17 cellular contexts compared by ENCODE assay signal in the genomic region with DNA sequence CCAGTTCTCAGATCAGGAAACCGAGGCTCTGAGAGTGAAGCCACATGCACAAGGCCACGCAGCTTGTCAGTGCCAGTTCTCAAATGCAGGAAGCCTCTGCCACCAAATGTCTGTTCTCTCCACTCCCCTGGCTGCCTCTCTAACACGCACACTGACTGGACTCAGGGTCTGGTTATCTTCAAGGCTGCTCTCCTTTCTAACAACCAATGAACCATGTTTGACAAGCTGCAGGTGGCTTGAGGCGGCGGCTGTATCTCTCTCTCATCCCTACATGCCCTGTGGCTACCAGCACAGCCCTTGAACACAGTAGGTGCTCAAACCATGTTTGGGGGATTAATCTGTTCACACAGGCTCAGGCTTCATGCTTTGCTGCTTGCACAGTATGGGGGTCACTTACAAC.
"Had no signal": no experiment of that assay in that cellular context is flagged by ENCODE, and none has a peak within 500 bp of the region (broad histone marks: within the 10 kb centered on the region; RNA-seq: fewer than 3 reads in every experiment).

No MANE protein-coding gene starts in this region.

- H3K27me3 Mint-ChIP-seq: activated B cell treated with CpG ODN at 0.5 μM for 24 hours; activated CD8-positive, alpha-beta T cell treated with anti-CD3 and anti-CD28 coated beads for 36 hours; activated naive CD4-positive, alpha-beta T cell treated with anti-CD3 and anti-CD28 coated beads, Interleukin-2, amount 50 U/mL, for 24 hours had no signal

- DNase-seq: activated B cell treated with CpG ODN at 0.5 μM for 24 hours; activated CD8-positive, alpha-beta memory T cell treated with anti-CD3 and anti-CD28 coated beads, Interleukin-2, amount 50 U/mL, for 4 hours; activated effector memory CD4-positive, alpha-beta T cell treated with Interleukin-2 at 50 U/mL for 16 hours; activated naive CD4-positive, alpha-beta T cell; aorta; central memory CD4-positive, alpha-beta T cell; MG63; NCI-H1105; NCI-H1436 treated with DMSO at 0.1 percent for 48 hours; NCI-H1930; NCI-H2227 treated with DMSO at 0.1 percent for 48 hours; NCI-H510A; T-helper 9 cell had no signal

- H3K9me3 Mint-ChIP-seq: activated B cell treated with CpG ODN at 0.5 μM for 24 hours; activated CD8-positive, alpha-beta T cell treated with anti-CD3 and anti-CD28 coated beads for 36 hours; activated naive CD4-positive, alpha-beta T cell treated with anti-CD3 and anti-CD28 coated beads, Interleukin-2, amount 50 U/mL, for 24 hours; activated T-helper 1 cell treated with anti-CD3 and anti-CD28 coated beads, Interleukin-12 subunit alpha, Interleukin-12 subunit beta, Interleukin-2, Interleukin-4 antibody, amounts not matched to agents 30 ng/mL and 10 ng/mL and 1 ng/mL, durations not matched to agents 14 hours and 24 hours and 36 hours; T-helper 1 cell treated with Interleukin-12 subunit alpha and Interleukin-12 subunit beta and Interleukin-4 antibody, amounts not matched to agents 30 μg/mL and 1 μg/mL, for 36 hours had no signal

- ATAC-seq: activated CD8-positive, alpha-beta T cell treated with anti-CD3 and anti-CD28 coated beads for 36 hours had no signal

- H3K27ac Mint-ChIP-seq: activated B cell treated with CpG ODN at 0.5 μM for 24 hours; activated CD8-positive, alpha-beta T cell treated with anti-CD3 and anti-CD28 coated beads for 36 hours; activated naive CD4-positive, alpha-beta T cell treated with anti-CD3 and anti-CD28 coated beads, Interleukin-2, amount 50 U/mL, for 24 hours; T-helper 1 cell treated with Interleukin-12 subunit alpha and Interleukin-12 subunit beta and Interleukin-4 antibody, amounts not matched to agents 30 μg/mL and 1 μg/mL, for 36 hours had no signal

- H3K4me3 Mint-ChIP-seq: activated B cell treated with CpG ODN at 0.5 μM for 24 hours; activated CD8-positive, alpha-beta T cell treated with anti-CD3 and anti-CD28 coated beads for 36 hours; activated naive CD4-positive, alpha-beta T cell treated with anti-CD3 and anti-CD28 coated beads, Interleukin-2, amount 50 U/mL, for 24 hours; activated T-helper 1 cell treated with anti-CD3 and anti-CD28 coated beads, Interleukin-12 subunit alpha, Interleukin-12 subunit beta, Interleukin-2, Interleukin-4 antibody, amounts not matched to agents 30 ng/mL and 10 ng/mL and 1 ng/mL, durations not matched to agents 14 hours and 24 hours and 36 hours; T-helper 1 cell treated with Interleukin-12 subunit alpha and Interleukin-12 subunit beta and Interleukin-4 antibody, amounts not matched to agents 30 μg/mL and 1 μg/mL, for 36 hours had no signal
